Comparison of ENCODE assay signal across 21 cellular contexts in the genomic region with DNA sequence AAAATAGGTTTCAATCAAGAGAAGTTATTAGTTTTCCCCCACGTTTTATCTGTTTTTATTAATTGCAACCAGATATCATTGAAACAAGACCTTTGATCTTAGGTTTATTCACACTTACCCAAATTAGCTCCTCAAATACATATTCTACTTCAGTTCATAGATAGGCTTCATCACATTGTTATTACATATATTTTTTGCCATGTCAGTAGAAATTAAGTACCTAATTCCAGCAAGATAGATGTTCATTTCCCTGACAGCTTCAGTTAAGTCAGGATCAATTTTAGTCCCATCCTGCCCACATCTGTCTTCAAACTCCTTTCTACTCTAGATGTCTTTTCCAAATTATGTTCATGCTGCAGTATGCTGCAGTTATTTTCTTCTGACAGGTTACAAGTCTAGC.
DNase-seq lines count a peak whose midpoint lies in the region; ATAC-seq, FAIRE-seq and TF ChIP-seq lines count a peak whose summit lies in the region.
"Had no signal": no experiment of that assay in that cellular context is flagged by ENCODE, and none has a peak within 500 bp of the region (broad histone marks: within the 10 kb centered on the region; RNA-seq: fewer than 3 reads in every experiment).

No MANE protein-coding gene starts in this region.

- H3K4me1 ChIP-seq in A549: no peaks in the 10 kb centered on the region
- no peaks in the 10 kb centered on the region; a peak in 1 of 5 replicates for H3K4me1 ChIP-seq in K562 (replicated peaks in 1 of 2; ENCODE audit: control insufficient read depth in 2 of 2, insufficient read depth in 2 of 2, low read length in 2 of 2)
- H3K4me1 ChIP-seq in CD8-positive, alpha-beta memory T cell (ENCODE audit: insufficient read depth, low read length): no peaks in the 10 kb centered on the region
- H3K4me1 ChIP-seq: BLaER1, Caco-2 had no signal

- in situ Hi-C loops in K562 (cut with MboI): no loop called here

- H3F3A ChIP-seq in neural cell (ENCODE audit: insufficient read depth, low read length, poor library complexity, severe bottlenecking): no peaks in the 10 kb centered on the region

- H3K36me3 ChIP-seq in K562 (ENCODE audit: control insufficient read depth, insufficient read depth, low read length) (no peaks in the 10 kb centered on the region), neural cell (ENCODE audit: insufficient read depth, low read length) (no peaks in the 10 kb centered on the region)
- no peaks in the 10 kb centered on the region for H3K36me3 ChIP-seq in CD8-positive, alpha-beta memory T cell (ENCODE audit: insufficient read depth, low read length)
- H3K36me3 ChIP-seq: BE2C, BLaER1 had no signal

- H4K20me1 ChIP-seq in K562 (replicated peaks; ENCODE audit: control insufficient read depth, insufficient read depth, low read length): no peaks in the 10 kb centered on the region
- H4K20me1 ChIP-seq in neural cell (ENCODE audit: insufficient read depth): no peaks in the 10 kb centered on the region
- H4K20me1 ChIP-seq: BLaER1 had no signal

- H3K27ac ChIP-seq in A549: no peak overlapping the region
- no peak overlapping the region for H3K27ac ChIP-seq in K562 (ENCODE audit: extremely low read depth, low read depth, low read length)
- no peak overlapping the region for H3K27ac ChIP-seq in neural cell (ENCODE audit: low read length)
- H3K27ac ChIP-seq in CD8-positive, alpha-beta memory T cell (ENCODE audit: low read depth, low read length): no peak overlapping the region
- H3K27ac ChIP-seq: 22Rv1, BLaER1 had no signal

- H3K9ac ChIP-seq in K562 (ENCODE audit: insufficient read depth in 1 of 2, low read depth in 2 of 2, low read length in 2 of 2) (no peak overlapping the region), neural cell (ENCODE audit: low read length) (no peak overlapping the region)
- H3K9ac ChIP-seq: BLaER1 had no signal

- no peaks in the 10 kb centered on the region for H3K9me1 ChIP-seq in K562 (ENCODE audit: control insufficient read depth, insufficient read depth, low read length)

- intact Hi-C loops in K562 (cut with micrococcal nuclease): no loop called here

- no peak overlapping the region for H3K4me3 ChIP-seq in A549
- H3K4me3 ChIP-seq in K562: no peak overlapping the region
- no peak overlapping the region for H3K4me3 ChIP-seq in neural cell (ENCODE audit: low read length)
- H3K4me3 ChIP-seq in CD8-positive, alpha-beta memory T cell (ENCODE audit: low read length): no peak overlapping the region
- H3K4me3 ChIP-seq: BLaER1 had no signal

- H3K79me2 ChIP-seq in K562 (ENCODE audit: control insufficient read depth, insufficient read depth, low read length) (no peaks in the 10 kb centered on the region), neural cell (replicated peaks; ENCODE audit: insufficient read depth, low read length) (no peaks in the 10 kb centered on the region)

- peaks cover 4 to 27% (median 17%) of the 10 kb centered on the region in 5 donors for H3K9me3 Mint-ChIP-seq in CD8-positive, alpha-beta memory T cell

- POLR2A ChIA-PET in A549 (lab: Yijun Ruan, JAX): no interaction called here
- POLR2A ChIA-PET in K562 (lab: Yijun Ruan, JAX): interaction anchor here (1.5 kb wide), 1 partner anchor 12 kb away, joined by 5 read pairs; no protein-coding TSS in a partner anchor
- POLR2A ChIA-PET in CD8-positive, alpha-beta memory T cell (lab: Charles Lee): no interaction called here

- no peaks in the 10 kb centered on the region for H3K9me2 ChIP-seq in neural cell (ENCODE audit: insufficient read depth, low read length)

- no TSS peak for BruUV-seq in K562 (replicated peaks; lab: Mats Ljungman, UMichigan)

- DNase-seq in A549 (ENCODE audit: low read depth in 1 of 2, low spot score in 1 of 2): no peak
- no peak for DNase-seq in K562 (ENCODE audit: extremely low read depth in 1 of 4, low spot score in 3 of 4)
- DNase-seq in CD8-positive, alpha-beta memory T cell: no peak
- DNase-seq in erythroblast (lab: John Stamatoyannopoulos, UW): no peak
- DNase-seq in HCEC 1CT: no peak
- DNase-seq: ACHN; BE2C; C1 segment of cervical spinal cord; Caco-2; Calu3; CD4-positive, alpha-beta memory T cell; CD4-positive, CD25-positive, alpha-beta regulatory T cell; DMS79 treated with DMSO at 0.1 percent for 48 hours; GF-D8 had no signal

- no peak overlapping the region for H2AFZ ChIP-seq in K562 (ENCODE audit: low read depth, low read length)
- no peak overlapping the region for H2AFZ ChIP-seq in neural cell (ENCODE audit: low read depth, low read length)

- H3K4me2 ChIP-seq in A549 (no peak overlapping the region), K562 (ENCODE audit: insufficient read depth, low read length) (no peak overlapping the region), neural cell (ENCODE audit: low read length) (no peak overlapping the region)
- H3K4me2 ChIP-seq: BLaER1 had no signal

- H3K9me3 ChIP-seq in A549 (no peaks in the 10 kb centered on the region; the same call in 2 of the 3 replicates), K562 (replicated peaks; ENCODE audit: control insufficient read depth, insufficient read depth, low read depth, low read length) (no peaks in the 10 kb centered on the region), neural cell (ENCODE audit: low read length) (peaks cover 4% of the 10 kb centered on the region)
- no peaks in the 10 kb centered on the region for H3K9me3 ChIP-seq in CD8-positive, alpha-beta memory T cell (ENCODE audit: low read length)
- H3K9me3 ChIP-seq: BE2C, BLaER1, Caco-2 had no signal

- CTCF ChIA-PET in A549 (lab: Yijun Ruan, JAX): no interaction called here
- CTCF ChIA-PET in K562 (lab: Yijun Ruan, JAX; ENCODE audit: low intra/inter-chr PET ratio): no interaction called here
- CTCF ChIA-PET in CD8-positive, alpha-beta memory T cell (lab: Charles Lee): no interaction called here

- H3K4me3 Mint-ChIP-seq in CD8-positive, alpha-beta memory T cell: no peak overlapping the region
- H3K4me3 Mint-ChIP-seq: CD14-positive monocyte; CD4-positive, alpha-beta memory T cell; CD4-positive, CD25-positive, alpha-beta regulatory T cell had no signal

- H3K27me3 ChIP-seq in K562 (ENCODE audit: control insufficient read depth in 2 of 2, insufficient read depth in 2 of 2, low read length in 2 of 2): no peaks in the 10 kb centered on the region
- H3K27me3 ChIP-seq in neural cell (ENCODE audit: insufficient read depth, low read depth, low read length): no peaks in the 10 kb centered on the region
- H3K27me3 ChIP-seq in CD8-positive, alpha-beta memory T cell (ENCODE audit: insufficient read depth, low read length, poor library complexity, severe bottlenecking): no peaks in the 10 kb centered on the region
- H3K27me3 ChIP-seq: BE2C, BLaER1 had no signal

- ATAC-seq in A549 (no peak), K562 (no peak)

- peaks cover 0 to 44% (median 3%) of the 10 kb centered on the region in 3 donors for H3K36me3 Mint-ChIP-seq in CD8-positive, alpha-beta memory T cell

- H3K27ac Mint-ChIP-seq in CD8-positive, alpha-beta memory T cell: no peak overlapping the region
- H3K27ac Mint-ChIP-seq: CD4-positive, alpha-beta memory T cell; CD4-positive, CD25-positive, alpha-beta regulatory T cell had no signal

- H3K4me1 Mint-ChIP-seq in CD8-positive, alpha-beta memory T cell: no peaks in the 10 kb centered on the region
- H3K4me1 Mint-ChIP-seq: CD14-positive monocyte; CD4-positive, alpha-beta memory T cell had no signal

- FAIRE-seq in A549 (lab: Jason Lieb, UNC) (no peak), K562 (lab: Jason Lieb, UNC) (no peak)
- FAIRE-seq: D721Med, G401.6, GM12891 had no signal

- 79% methylated on average over 1 of the region's 1 CpG for WGBS in A549 (ENCODE audit: missing lambda C conversion rate)
- 27% methylated on average over 1 of the region's 1 CpG for WGBS in K562 (ENCODE audit: insufficient coverage, low coverage, missing lambda C conversion rate)

- no peaks in the 10 kb centered on the region for H3K27me3 Mint-ChIP-seq in CD8-positive, alpha-beta memory T cell
- H3K27me3 Mint-ChIP-seq: CD4-positive, alpha-beta memory T cell; CD4-positive, CD25-positive, alpha-beta regulatory T cell had no signal

- TF ChIP-seq CTCF in A549 (IDR thresholded peaks at IDR 0.05): no peak
- TF ChIP-seq CTCF in K562 (IDR thresholded peaks at IDR 0.05 in 2 of 3, conservative IDR thresholded peaks at IDR 0.05 in 1 of 3; ENCODE audit: insufficient read depth in 2 of 3, low read depth in 1 of 3, low read length in 3 of 3): no peak
- TF ChIP-seq CTCF in neural cell (IDR thresholded peaks at IDR 0.05; ENCODE audit: poor library complexity, severe bottlenecking): no peak

- TF ChIP-seq POLR2A in A549 (IDR thresholded peaks at IDR 0.05; ENCODE audit: low read length): no peak
- no peak for TF ChIP-seq POLR2A in K562 (conservative IDR thresholded peaks at IDR 0.05)
- no peak for TF ChIP-seq POLR2A in erythroblast (IDR thresholded peaks at IDR 0.05; ENCODE audit: low read length)

- TF ChIP-seq RAD21 in A549 (conservative IDR thresholded peaks at IDR 0.05 in 1 of 2, IDR thresholded peaks at IDR 0.05 in 1 of 2) (no peak), K562 (CRISPR knock-in tag; conservative IDR thresholded peaks at IDR 0.05 in 1 of 2, IDR thresholded peaks at IDR 0.05 in 1 of 2) (no peak), neural cell (conservative IDR thresholded peaks at IDR 0.05) (no peak)

- TF ChIP-seq EP300 in A549 (IDR thresholded peaks at IDR 0.05) (no peak), K562 (IDR thresholded peaks at IDR 0.05; ENCODE audit: low read length) (no peak), neural cell (conservative IDR thresholded peaks at IDR 0.05; ENCODE audit: poor library complexity, severe bottlenecking) (no peak)

TF ChIP-seq in A549, 52 proteins besides CTCF, POLR2A, EP300 and RAD21 (continues in another document):
- TF ChIP-seq ESRRA (IDR thresholded peaks at IDR 0.05; ENCODE audit: borderline replicate concordance, low read length): no peak
- peak; percentile 64 for TF ChIP-seq MAFK (IDR thresholded peaks at IDR 0.05; ENCODE audit: partially characterized antibody)

TF ChIP-seq in K562, 482 proteins besides CTCF, POLR2A, EP300 and RAD21:
- TF ChIP-seq MAFF (IDR thresholded peaks at IDR 0.05; ENCODE audit: low read length) (0 out of 2 replicates have a peak, but pooled peaks have one; percentile 2), LEF1 (IDR thresholded peaks at IDR 0.05) (no peak), PRPF4 (IDR thresholded peaks at IDR 0.05; ENCODE audit: insufficient read depth, low read depth, low read length, poor library complexity, severe bottlenecking) (no peak), ZBTB17 (CRISPR knock-in tag; IDR thresholded peaks at IDR 0.05) (no peak), FOXA3 (CRISPR knock-in tag; conservative IDR thresholded peaks at IDR 0.05 in 1 of 2, IDR thresholded peaks at IDR 0.05 in 1 of 2) (no peak), ZNF316 (IDR thresholded peaks at IDR 0.05) (peak; percentile 58)

TF ChIP-seq in neural cell, 6 proteins besides CTCF, POLR2A, EP300 and RAD21 (continues in another document):
- no peak for TF ChIP-seq EZH2 (IDR thresholded peaks at IDR 0.05; ENCODE audit: borderline replicate concordance, insufficient read depth, low read length, poor library complexity, severe bottlenecking)
- TF ChIP-seq POLR2AphosphoS5 (IDR thresholded peaks at IDR 0.05): peak; percentile 43

Comparison
In these comparisons a context has a peak if more than half of its experiments do, and no peak if none do; other contexts are left out.
1. Of the 35 proteins assayed by ChIP-seq in both K562 and A549: peak only in K562: none; only in A549: BHLHE40 and MAFK; in both: none; in neither: 33.